Comparison of ENCODE assay signal across 8 cellular contexts in the genomic region with DNA sequence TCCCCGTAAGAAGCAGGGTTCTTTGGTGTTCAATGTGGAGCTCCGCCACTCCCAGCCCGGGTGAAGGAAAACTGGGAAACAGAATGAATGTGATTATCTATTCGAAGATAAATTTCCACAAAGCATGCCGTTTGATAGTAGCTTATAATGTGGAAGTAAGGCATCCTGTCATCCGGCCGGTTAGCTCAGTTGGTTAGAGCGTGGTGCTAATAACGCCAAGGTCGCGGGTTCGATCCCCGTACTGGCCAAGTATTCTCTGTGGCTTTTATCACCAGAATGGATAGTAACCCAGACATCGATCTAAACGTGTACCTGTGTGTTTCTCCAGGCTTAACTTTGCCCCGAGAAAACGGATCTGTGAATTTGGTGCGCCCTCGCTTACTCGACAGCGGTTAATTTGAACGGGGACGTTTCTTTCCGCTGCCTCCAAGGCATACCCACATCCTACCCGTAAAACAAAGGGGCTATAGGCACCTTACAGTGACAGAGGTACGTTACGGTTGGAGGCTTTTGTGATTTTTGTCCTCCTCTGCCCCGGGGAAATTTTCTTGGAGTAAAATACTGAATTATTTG.
DNase-seq lines count a peak whose midpoint lies in the region; ATAC-seq, FAIRE-seq and TF ChIP-seq lines count a peak whose summit lies in the region.

No MANE protein-coding gene starts in this region.

- H3K4me3 ChIP-seq in epithelial cell of esophagus (ENCODE audit: low read length) (peak overlapping the region; percentile 80), mucosa of stomach (ENCODE audit: low read length) (peak overlapping the region; percentile 45)

- peaks cover 5% of the 10 kb centered on the region for H3K27me3 ChIP-seq in mucosa of stomach (ENCODE audit: control insufficient read depth, insufficient read depth, low read length)

- H3K4me1 ChIP-seq in mucosa of stomach (ENCODE audit: control insufficient read depth, insufficient read depth, low read length), result peaks cover 7% of the 10 kb centered on the region

- H3K9me3 ChIP-seq in mucosa of stomach (ENCODE audit: control insufficient read depth, low read length), result no peaks in the 10 kb centered on the region

- DNase-seq in CD1c-positive myeloid dendritic cell (ENCODE audit: extremely low spot score), result peak; percentile 73
- peak; percentile 70 for DNase-seq in HTR-8/SVneo (ENCODE audit: insufficient read length, low spot score)
- DNase-seq in NOMO-1 treated with DMSO at 0.1 percent for 48 hours (lab: John Stamatoyannopoulos, UW; ENCODE audit: unreplicated experiment), result peak; percentile 79
- peak; percentile 68 to 86 (median 82) for DNase-seq in activated CD8-positive, alpha-beta memory T cell treated with anti-CD3 and anti-CD28 coated beads for 48 hours (ENCODE audit: low read depth in 2 of 3, low spot score in 2 of 3)
- peak; percentile 90 for DNase-seq in epithelial cell of esophagus (ENCODE audit: low read depth)
- DNase-seq in stimulated activated CD8-positive, alpha-beta memory T cell treated with anti-CD3 and anti-CD28 coated beads, Interleukin-4, amount 100 ng/mL, for 4 hours (ENCODE audit: low read depth in 2 of 2, low spot score in 1 of 2), result peak; percentile 66 to 81

- peak overlapping the region; percentile 18 for H3K9ac ChIP-seq in mucosa of stomach (ENCODE audit: low read length)

- peak; percentile 51 for ATAC-seq in GM21367 (IDR thresholded peaks at IDR 0.05; ENCODE audit: unreplicated experiment)

- H3K36me3 ChIP-seq in mucosa of stomach (ENCODE audit: control insufficient read depth, insufficient read depth, low read length), result no peaks in the 10 kb centered on the region

- no peak for TF ChIP-seq CTCF in epithelial cell of esophagus (IDR thresholded peaks at IDR 0.05; ENCODE audit: insufficient read depth, low read depth, low read length, missing control alignments)

- no peak for FAIRE-seq in HTR-8/SVneo (lab: Jason Lieb, UNC)

Comparison
In these comparisons a context has a peak if more than half of its experiments do, and no peak if none do; other contexts are left out.
1. Peak in every context shown above with its lines: DNase-seq, ATAC-seq and H3K4me3 ChIP-seq.